Comparison of ENCODE assay signal across 16 cellular contexts in the genomic region with DNA sequence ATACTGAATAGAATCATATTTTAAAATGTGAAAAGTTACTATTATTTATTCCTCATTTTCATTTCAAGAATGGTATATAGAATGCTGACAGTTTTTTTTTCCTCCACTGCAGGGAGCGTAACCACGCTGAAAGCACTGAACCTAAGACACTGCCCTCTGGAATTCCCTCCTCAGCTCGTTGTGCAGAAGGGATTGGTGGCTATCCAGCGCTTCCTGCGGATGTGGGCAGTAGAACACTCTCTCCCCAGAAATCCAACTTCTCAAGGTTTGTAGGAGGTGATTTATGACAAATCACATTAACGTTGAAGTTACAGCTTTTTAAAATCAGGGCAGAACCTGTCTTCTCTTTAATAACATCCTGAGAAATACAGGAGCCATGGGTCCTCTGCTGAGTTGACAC. TPM values are rescaled to one million over a fixed set of nuclear protein-coding genes. Genes with fewer than 3 reads are reported as not detected.
DNase-seq lines count a peak whose midpoint lies in the region; ATAC-seq and TF ChIP-seq lines count a peak whose summit lies in the region.
"Had no signal": no experiment of that assay in that cellular context is flagged by ENCODE, and none has a peak within 500 bp of the region (broad histone marks: within the 10 kb centered on the region; RNA-seq: fewer than 3 reads in every experiment).

No MANE protein-coding gene starts in this region.

- no peaks in the 10 kb centered on the region for H3K27me3 ChIP-seq in osteoblast (ENCODE audit: insufficient read depth, low read length)
- H3K27me3 ChIP-seq: BE2C, BLaER1 had no signal

- no peak overlapping the region for H3K4me2 ChIP-seq in osteoblast (ENCODE audit: insufficient read depth, low read length)
- H3K4me2 ChIP-seq: BLaER1 had no signal

- peaks cover 7% of the 10 kb centered on the region for H3K36me3 ChIP-seq in osteoblast (ENCODE audit: insufficient read depth, low read length)
- H3K36me3 ChIP-seq: BE2C had no signal

- no peak overlapping the region for H2AFZ ChIP-seq in osteoblast (ENCODE audit: low read length)

- H3K9me3 Mint-ChIP-seq in activated CD4-positive, alpha-beta T cell treated with anti-CD3 and anti-CD28 coated beads for 36 hours (ENCODE audit: low read depth): no peaks in the 10 kb centered on the region
- H3K9me3 Mint-ChIP-seq: CD4-positive, alpha-beta T cell had no signal

- H3K27ac Mint-ChIP-seq in activated CD4-positive, alpha-beta T cell treated with anti-CD3 and anti-CD28 coated beads for 36 hours: no peak overlapping the region
- H3K27ac Mint-ChIP-seq: CD4-positive, alpha-beta T cell; CD8-positive, alpha-beta T cell had no signal

- H3K79me2 ChIP-seq in osteoblast (ENCODE audit: insufficient read depth, low read length): no peaks in the 10 kb centered on the region

- no peaks in the 10 kb centered on the region for H4K20me1 ChIP-seq in osteoblast (ENCODE audit: insufficient read depth, low read length)
- H4K20me1 ChIP-seq: BLaER1 had no signal

- no peak for ATAC-seq in activated CD4-positive, alpha-beta T cell treated with anti-CD3 and anti-CD28 coated beads for 36 hours
- ATAC-seq: CD8-positive, alpha-beta T cell had no signal

- no peak for TF ChIP-seq CTCF in osteoblast (IDR thresholded peaks at IDR 0.05; ENCODE audit: extremely low read depth, low read depth, low read length)

- H3K9me3 ChIP-seq in osteoblast (ENCODE audit: low read depth, low read length): no peaks in the 10 kb centered on the region
- H3K9me3 ChIP-seq: BE2C, Caco-2 had no signal

- DNase-seq in osteoblast (ENCODE audit: insufficient read length, low spot score, missing footprints): peak; percentile 27
- peak; percentile 37 for DNase-seq in putamen (ENCODE audit: low spot score)
- no peak for DNase-seq in NCI-H1436 (lab: John Stamatoyannopoulos, UW)
- DNase-seq in HuH-7.5 (ENCODE audit: low spot score): no peak
- DNase-seq in activated CD4-positive, alpha-beta T cell treated with anti-CD3 and anti-CD28 coated beads for 36 hours: no peak
- DNase-seq: 8988T; ACHN; BE2C; Caco-2; Calu3; CD4-positive, alpha-beta T cell; CD8-positive, alpha-beta T cell; DMS79 treated with DMSO at 0.1 percent for 48 hours; GF-D8 had no signal

- H3K27ac ChIP-seq in osteoblast (ENCODE audit: low read depth, low read length): no peak overlapping the region
- H3K27ac ChIP-seq: BLaER1, C4-2B had no signal

- no peak overlapping the region for H3K4me3 Mint-ChIP-seq in activated CD4-positive, alpha-beta T cell treated with anti-CD3 and anti-CD28 coated beads for 36 hours
- H3K4me3 Mint-ChIP-seq: CD4-positive, alpha-beta T cell; CD8-positive, alpha-beta T cell had no signal

- no peak overlapping the region for H3K4me3 ChIP-seq in osteoblast (ENCODE audit: insufficient read depth, low read length)
- H3K4me3 ChIP-seq: BLaER1 had no signal

- no peaks in the 10 kb centered on the region for H3K4me1 ChIP-seq in osteoblast (ENCODE audit: insufficient read depth, low read length)
- H3K4me1 ChIP-seq: BE2C, Caco-2 had no signal

- CTCF ChIA-PET in activated CD4-positive, alpha-beta T cell treated with anti-CD3 and anti-CD28 coated beads for 36 hours (lab: Charles Lee): interaction anchor here (0.6 kb wide), 1 partner anchor 81 kb away, joined by 3 read pairs; no protein-coding TSS in a partner anchor

- peaks cover 14% of the 10 kb centered on the region for H3K36me3 Mint-ChIP-seq in activated CD4-positive, alpha-beta T cell treated with anti-CD3 and anti-CD28 coated beads for 36 hours (ENCODE audit: low read depth)

- no peaks in the 10 kb centered on the region for H3K4me1 Mint-ChIP-seq in activated CD4-positive, alpha-beta T cell treated with anti-CD3 and anti-CD28 coated beads for 36 hours

- POLR2A ChIA-PET in activated CD4-positive, alpha-beta T cell treated with anti-CD3 and anti-CD28 coated beads for 36 hours (lab: Charles Lee): no interaction called here

- no peaks in the 10 kb centered on the region for H3K27me3 Mint-ChIP-seq in activated CD4-positive, alpha-beta T cell treated with anti-CD3 and anti-CD28 coated beads for 36 hours
- H3K27me3 Mint-ChIP-seq: CD4-positive, alpha-beta T cell had no signal

- intact Hi-C loops in activated CD4-positive, alpha-beta T cell treated with anti-CD3 and anti-CD28 coated beads for 36 hours (cut with DNase I, micrococcal nuclease): no loop called here

RNA-seq across cellular contexts. Expression of a gene that starts 12.4 kb away (rescaled TPM):
- total RNA-seq in osteoblast: 11.2 and 13.4 TPM in 2 replicates
- 1 to 10 TPM; 3.6 to 4.1 TPM for total RNA-seq in activated CD4-positive, alpha-beta T cell treated with anti-CD3 and anti-CD28 coated beads for 36 hours

RNA-seq across cellular contexts. Expression of a gene that starts 36.6 kb away (rescaled TPM):
- 12.7 and 14.5 TPM in 2 replicates for total RNA-seq in osteoblast
- total RNA-seq in activated CD4-positive, alpha-beta T cell treated with anti-CD3 and anti-CD28 coated beads for 36 hours: 10 to 100 TPM; 15.8 to 19.9 TPM

RNA-seq across cellular contexts. Expression of a gene that starts 52.6 kb away (rescaled TPM):
- 15.3 and 18.5 TPM in 2 replicates for total RNA-seq in osteoblast
- 1 to 10 TPM; 2.4 to 2.9 TPM for total RNA-seq in activated CD4-positive, alpha-beta T cell treated with anti-CD3 and anti-CD28 coated beads for 36 hours

Comparison
In these comparisons a context has a peak if more than half of its experiments do, and no peak if none do; other contexts are left out.
1. DNase-seq: peak in osteoblast (single experiment) and putamen (single experiment); none in NCI-H1436 (single experiment), HuH-7.5 (single experiment) and activated CD4-positive, alpha-beta T cell treated with anti-CD3 and anti-CD28 coated beads for 36 hours (single experiment).